Comparison of ENCODE assay signal across 1 cellular context in genomic region chr17:73013816-73014663, GRCh38.
A peak's percentile ranks its signal among the peaks of the same experiment; 100 is the strongest.
TF ChIP-seq lines count a peak whose summit lies in the region.

No MANE protein-coding gene starts in this region.

TF ChIP-seq in HEK293, 187 proteins besides CTCF, POLR2A, EP300 and RAD21 (continued from another document and continues in another):
- TF ChIP-seq ZNF398 (tag by site-specific recombination; IDR thresholded peaks at IDR 0.05), result no peak
- TF ChIP-seq ZNF16 (tag by site-specific recombination; IDR thresholded peaks at IDR 0.05; ENCODE audit: low read depth), result no peak
- TF ChIP-seq ZNF513 (tag by site-specific recombination; IDR thresholded peaks at IDR 0.05), result no peak
- TF ChIP-seq ZNF639 (tag by site-specific recombination; IDR thresholded peaks at IDR 0.05), result no peak
- no peak for TF ChIP-seq KLF8 (tag by site-specific recombination; IDR thresholded peaks at IDR 0.05)
- TF ChIP-seq PRDM10 (tag by site-specific recombination; IDR thresholded peaks at IDR 0.05), result no peak
- no peak for TF ChIP-seq ZNF510 (tag by site-specific recombination; IDR thresholded peaks at IDR 0.05; ENCODE audit: insufficient replicate concordance)
- no peak for TF ChIP-seq RBAK (tag by site-specific recombination; IDR thresholded peaks at IDR 0.05)
- no peak for TF ChIP-seq SCRT2 (tag by site-specific recombination; IDR thresholded peaks at IDR 0.05)
- no peak for TF ChIP-seq ZNF521 (tag by site-specific recombination; IDR thresholded peaks at IDR 0.05)
- TF ChIP-seq ZNF366 (tag by site-specific recombination; conservative IDR thresholded peaks at IDR 0.05), result no peak
- TF ChIP-seq SP3 (tag by site-specific recombination; IDR thresholded peaks at IDR 0.05), result no peak
- 0 out of 2 replicates have a peak, but pooled peaks have one; percentile 34 for TF ChIP-seq ZNF600 (tag by site-specific recombination; IDR thresholded peaks at IDR 0.05)
- TF ChIP-seq ZNF473 (tag by site-specific recombination; IDR thresholded peaks at IDR 0.05), result no peak
- no peak for TF ChIP-seq ZNF148 (tag by site-specific recombination; IDR thresholded peaks at IDR 0.05; ENCODE audit: borderline replicate concordance)
- peak; percentile 62; the same call in 1 of the 2 replicates for TF ChIP-seq KLF10 (tag by site-specific recombination; IDR thresholded peaks at IDR 0.05)
- no peak for TF ChIP-seq ZBTB26 (tag by site-specific recombination; optimal IDR thresholded peaks at IDR 0.05)
- TF ChIP-seq ZNF169 (tag by site-specific recombination; IDR thresholded peaks at IDR 0.05), result no peak
- no peak for TF ChIP-seq ZNF140 (tag by site-specific recombination; IDR thresholded peaks at IDR 0.05)
- no peak for TF ChIP-seq ZSCAN30 (tag by site-specific recombination; IDR thresholded peaks at IDR 0.05)
- no peak for TF ChIP-seq MYNN (tag by site-specific recombination; IDR thresholded peaks at IDR 0.05; ENCODE audit: borderline replicate concordance)
- TF ChIP-seq HOXC10 (CRISPR knock-in tag; IDR thresholded peaks at IDR 0.05), result no peak
- 0 out of 2 replicates have a peak, but pooled peaks have one; percentile 24 for TF ChIP-seq TSHZ1 (tag by site-specific recombination; IDR thresholded peaks at IDR 0.05; ENCODE audit: borderline replicate concordance)
- no peak for TF ChIP-seq ZBTB10 (tag by site-specific recombination; IDR thresholded peaks at IDR 0.05)
- no peak for TF ChIP-seq ZNF37A (tag by site-specific recombination; IDR thresholded peaks at IDR 0.05)
- TF ChIP-seq ZBTB44 (tag by site-specific recombination; IDR thresholded peaks at IDR 0.05), result no peak
- TF ChIP-seq PBX3 (CRISPR knock-in tag; IDR thresholded peaks at IDR 0.05), result no peak
- no peak for TF ChIP-seq ZNF335 (tag by site-specific recombination; conservative IDR thresholded peaks at IDR 0.05)
- no peak for TF ChIP-seq PRDM1 (tag by site-specific recombination; IDR thresholded peaks at IDR 0.05)
- no peak for TF ChIP-seq ZSCAN23 (tag by site-specific recombination; IDR thresholded peaks at IDR 0.05)
- TF ChIP-seq ZNF404 (tag by site-specific recombination; IDR thresholded peaks at IDR 0.05), result no peak
- TF ChIP-seq ZNF138 (tag by site-specific recombination; IDR thresholded peaks at IDR 0.05; ENCODE audit: borderline replicate concordance), result no peak
- TF ChIP-seq WT1 (tag by site-specific recombination; IDR thresholded peaks at IDR 0.05), result peak; percentile 85
- no peak for TF ChIP-seq ZNF354C (tag by site-specific recombination; IDR thresholded peaks at IDR 0.05; ENCODE audit: borderline replicate concordance, low read depth)
